1 cellular context compared by ENCODE assay signal in the genomic region with DNA sequence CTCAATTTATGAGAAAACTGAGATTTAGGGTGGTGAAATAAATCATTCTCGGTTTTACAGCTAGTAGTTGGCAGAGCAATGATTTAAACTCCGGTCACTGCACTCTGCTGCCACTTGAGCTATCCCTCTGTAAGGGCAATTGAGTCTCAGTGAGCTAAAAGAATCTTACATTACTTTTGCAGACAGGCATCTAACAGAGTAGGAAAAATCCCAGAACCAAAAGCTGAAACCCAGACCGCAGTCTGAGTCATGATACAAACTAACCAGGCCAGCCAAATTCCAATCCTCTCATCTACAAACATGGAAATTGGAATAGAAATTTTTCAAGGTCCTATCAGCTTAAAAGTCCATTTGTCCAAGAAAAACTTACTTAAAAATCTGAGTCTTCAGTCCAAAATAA.
TF ChIP-seq lines count a peak whose summit lies in the region.

No MANE protein-coding gene starts in this region.

TF ChIP-seq in IMR-90, 13 proteins besides CTCF, POLR2A, EP300 and RAD21:
- TF ChIP-seq MAFK (IDR thresholded peaks at IDR 0.05; ENCODE audit: low read depth, low read length), result no peak
- TF ChIP-seq FOS (IDR thresholded peaks at IDR 0.05; ENCODE audit: low read depth, low read length), result peak; percentile 40; the same call in 1 of the 2 replicates
- TF ChIP-seq RFX5 (IDR thresholded peaks at IDR 0.05; ENCODE audit: low read depth, low read length), result no peak
